Comparison of ENCODE assay signal across 16 cellular contexts in genomic region chr5:126348855-126349635, GRCh38.
DNase-seq lines count a peak whose midpoint lies in the region; ATAC-seq and TF ChIP-seq lines count a peak whose summit lies in the region.
"Had no signal": no experiment of that assay in that cellular context is flagged by ENCODE, and none has a peak within 500 bp of the region (broad histone marks: within the 10 kb centered on the region; RNA-seq: fewer than 3 reads in every experiment).

No MANE protein-coding gene starts in this region.

- H3K9ac ChIP-seq in HUES48 (ENCODE audit: low read depth, low read length) (no peak overlapping the region), NT2/D1 (ENCODE audit: insufficient read length, low read depth) (no peak overlapping the region), neural progenitor cell (no peak overlapping the region)

- intact Hi-C loops in left lung (cut with DNase I) = no loop called here

- no peak for ATAC-seq in GM21528 (IDR thresholded peaks at IDR 0.05; ENCODE audit: low FRiP score, unreplicated experiment)
- no peak for ATAC-seq in left lung
- no peak for ATAC-seq in GM19455 (IDR thresholded peaks at IDR 0.05; ENCODE audit: unreplicated experiment)
- ATAC-seq: activated T-cell treated with anti-CD3 and anti-CD28 coated beads, Interleukin-2, amount 50 U/mL, for 72 hours had no signal

- H3K27me3 Mint-ChIP-seq in neural progenitor cell (ENCODE audit: insufficient read depth, low read depth) = peaks cover 4% of the 10 kb centered on the region

- peaks cover 3% of the 10 kb centered on the region for H3K9me3 Mint-ChIP-seq in neural progenitor cell
- H3K9me3 Mint-ChIP-seq: activated B cell treated with CpG ODN at 0.5 μM for 24 hours; activated T-cell treated with anti-CD3 and anti-CD28 coated beads, Interleukin-2, amount 50 U/mL, for 72 hours; T-helper 1 cell treated with Interleukin-12 subunit alpha and Interleukin-12 subunit beta and Interleukin-4 antibody, amounts not matched to agents 30 μg/mL and 1 μg/mL, for 36 hours had no signal

- H3K4me1 ChIP-seq in HUES48 (ENCODE audit: control insufficient read depth, insufficient read depth, low read length) = peaks cover 23% of the 10 kb centered on the region
- no peaks in the 10 kb centered on the region for H3K4me1 ChIP-seq in NT2/D1 (ENCODE audit: insufficient read depth, insufficient read length)
- peaks cover 39% of the 10 kb centered on the region for H3K4me1 ChIP-seq in neural progenitor cell
- H3K4me1 ChIP-seq in left lung = peaks cover 5 to 12% of the 10 kb centered on the region in 2 donors
- H3K4me1 ChIP-seq: prostate gland had no signal

- no peak overlapping the region for H2AFZ ChIP-seq in neural progenitor cell (replicated peaks)

- peak overlapping the region; percentile 82 for H3K27ac Mint-ChIP-seq in neural progenitor cell
- H3K27ac Mint-ChIP-seq: activated B cell treated with CpG ODN at 0.5 μM for 24 hours; activated naive CD8-positive, alpha-beta T cell; activated T-cell treated with anti-CD3 and anti-CD28 coated beads, Interleukin-2, amount 50 U/mL, for 72 hours; T-helper 1 cell treated with Interleukin-12 subunit alpha and Interleukin-12 subunit beta and Interleukin-4 antibody, amounts not matched to agents 30 μg/mL and 1 μg/mL, for 36 hours had no signal

- H3K36me3 Mint-ChIP-seq in neural progenitor cell = no peaks in the 10 kb centered on the region

- H3F3A ChIP-seq in neural progenitor cell (ENCODE audit: low read depth) = peaks cover 19% of the 10 kb centered on the region

- peak overlapping the region; percentile 30 for H3K4me3 ChIP-seq in HUES48 (ENCODE audit: low read depth, low read length)
- H3K4me3 ChIP-seq in NT2/D1 (ENCODE audit: insufficient read length, low read depth) = no peak overlapping the region
- H3K4me3 ChIP-seq in neural progenitor cell = peak overlapping the region; percentile 38
- no peak overlapping the region for H3K4me3 ChIP-seq in left lung
- H3K4me3 ChIP-seq: prostate gland had no signal

- H3K9me3 ChIP-seq in HUES48 (ENCODE audit: control insufficient read depth, insufficient read depth, low read length) (no peaks in the 10 kb centered on the region), NT2/D1 (ENCODE audit: insufficient read depth, low read length) (no peaks in the 10 kb centered on the region), neural progenitor cell (ENCODE audit: low read depth) (no peaks in the 10 kb centered on the region), left lung (no peaks in the 10 kb centered on the region)
- H3K9me3 ChIP-seq: prostate gland had no signal

- DNase-seq in NT2/D1 (ENCODE audit: low read depth, low spot score) (peak; percentile 30), fibroblast of peridontal ligament (ENCODE audit: extremely low read depth) (peak; percentile 57), neural progenitor cell (ENCODE audit: low spot score) (peak; percentile 94), left lung (no peak)
- DNase-seq: activated B cell treated with CpG ODN at 0.5 μM for 24 hours; activated T-cell treated with anti-CD3 and anti-CD28 coated beads, Interleukin-2, amount 50 U/mL, for 72 hours; GOT3; hippocampal formation; KG1; NCI-H1092 treated with DMSO at 0.1 percent for 48 hours had no signal

- TF ChIP-seq CTCF in neural progenitor cell (IDR thresholded peaks at IDR 0.05) = no peak
- no peak for TF ChIP-seq CTCF in left lung (IDR thresholded peaks at IDR 0.05)

- no peaks in the 10 kb centered on the region for H4K20me1 ChIP-seq in neural progenitor cell (ENCODE audit: low read depth)

- H3K36me3 ChIP-seq in HUES48 (ENCODE audit: control insufficient read depth, insufficient read depth, low read length) = no peaks in the 10 kb centered on the region
- no peaks in the 10 kb centered on the region for H3K36me3 ChIP-seq in NT2/D1 (ENCODE audit: insufficient read depth, insufficient read length, low read length)
- H3K36me3 ChIP-seq in neural progenitor cell = no peaks in the 10 kb centered on the region
- H3K36me3 ChIP-seq in left lung = no peaks in the 10 kb centered on the region
- H3K36me3 ChIP-seq: prostate gland had no signal

- H3K4me2 ChIP-seq in neural progenitor cell = peak overlapping the region; percentile 82

- H3K27ac ChIP-seq in HUES48 (ENCODE audit: low read depth, low read length) = no peak overlapping the region
- peak overlapping the region; percentile 92 for H3K27ac ChIP-seq in neural progenitor cell
- H3K27ac ChIP-seq in left lung = no peak overlapping the region
- H3K27ac ChIP-seq: prostate gland had no signal

- peaks cover 32% of the 10 kb centered on the region for H3K4me1 Mint-ChIP-seq in neural progenitor cell
- H3K4me1 Mint-ChIP-seq: activated B cell treated with CpG ODN at 0.5 μM for 24 hours had no signal

- H3K4me3 Mint-ChIP-seq in neural progenitor cell = peak overlapping the region; percentile 41
- H3K4me3 Mint-ChIP-seq: activated B cell treated with CpG ODN at 0.5 μM for 24 hours; activated naive CD8-positive, alpha-beta T cell; activated T-cell treated with anti-CD3 and anti-CD28 coated beads, Interleukin-2, amount 50 U/mL, for 72 hours; T-helper 1 cell treated with Interleukin-12 subunit alpha and Interleukin-12 subunit beta and Interleukin-4 antibody, amounts not matched to agents 30 μg/mL and 1 μg/mL, for 36 hours had no signal

- no peaks in the 10 kb centered on the region for H3K79me2 ChIP-seq in neural progenitor cell (ENCODE audit: low read depth)

- H3K27me3 ChIP-seq in HUES48 (ENCODE audit: control insufficient read depth, insufficient read depth, low read length) = no peaks in the 10 kb centered on the region
- no peaks in the 10 kb centered on the region for H3K27me3 ChIP-seq in NT2/D1 (ENCODE audit: insufficient read depth, insufficient read length)
- H3K27me3 ChIP-seq in neural progenitor cell = no peaks in the 10 kb centered on the region
- H3K27me3 ChIP-seq in left lung = peaks cover 0 to 4% of the 10 kb centered on the region in 2 donors

Comparison
In these comparisons a context has a peak if more than half of its experiments do, and no peak if none do; other contexts are left out.
1. H3K4me3 ChIP-seq: peak in HUES48 (single experiment) and neural progenitor cell (single experiment); none in NT2/D1 (single experiment) and left lung (0 of 2).
2. DNase-seq: peak in NT2/D1 (single experiment), fibroblast of peridontal ligament (single experiment) and neural progenitor cell (single experiment); none in left lung (0 of 2).